8 cellular contexts compared by ENCODE assay signal in genomic region chr12:68240975-68241374, GRCh38. TPM values are rescaled to one million over a fixed set of nuclear protein-coding genes. Genes with fewer than 3 reads are reported as not detected.
DNase-seq lines count a peak whose midpoint lies in the region; ATAC-seq, FAIRE-seq and TF ChIP-seq lines count a peak whose summit lies in the region.

No MANE protein-coding gene starts in this region.

- H3K9me3 Mint-ChIP-seq in astrocyte (ENCODE audit: unreplicated experiment), result no peaks in the 10 kb centered on the region
- peaks cover 2% of the 10 kb centered on the region for H3K9me3 Mint-ChIP-seq in nephron

- peak in 2 of 3 donors; percentile 61 to 71 for DNase-seq in Peyer's patch
- no peak for DNase-seq in astrocyte (ENCODE audit: low read depth)
- DNase-seq in kidney glomerular epithelial cell (lab: John Stamatoyannopoulos, UW), result no peak
- DNase-seq in DMS79 treated with DMSO at 0.1 percent for 48 hours (lab: John Stamatoyannopoulos, UW), result no peak
- no peak for DNase-seq in effector CD4-positive, alpha-beta T cell

- peak overlapping the region; percentile 12 for H3K4me2 ChIP-seq in astrocyte (ENCODE audit: low read length)

- TF ChIP-seq POLR2A in Peyer's patch (IDR thresholded peaks at IDR 0.05), result no peak

- FAIRE-seq in astrocyte (lab: Jason Lieb, UNC), result no peak

- no peaks in the 10 kb centered on the region for H3K36me3 Mint-ChIP-seq in astrocyte (ENCODE audit: low read depth, unreplicated experiment)
- H3K36me3 Mint-ChIP-seq in nephron (ENCODE audit: low read depth), result no peaks in the 10 kb centered on the region

- no peak for TF ChIP-seq CTCF in Peyer's patch (IDR thresholded peaks at IDR 0.05)
- no peak for TF ChIP-seq CTCF in astrocyte (IDR thresholded peaks at IDR 0.05; ENCODE audit: insufficient read depth, low read depth, low read length)
- TF ChIP-seq CTCF in nephron (IDR thresholded peaks at IDR 0.05; ENCODE audit: unreplicated experiment in 3 of 3), result no peak

- H3K27me3 Mint-ChIP-seq in astrocyte (ENCODE audit: low read depth, unreplicated experiment) (peaks cover 1% of the 10 kb centered on the region), nephron (ENCODE audit: low read depth) (no peaks in the 10 kb centered on the region)

- H3K9me3 ChIP-seq in Peyer's patch (no peaks in the 10 kb centered on the region), astrocyte (ENCODE audit: insufficient read depth, low read depth, low read length) (no peaks in the 10 kb centered on the region)

- H3K4me1 ChIP-seq in Peyer's patch (peaks cover 0 to 11% (median 3%) of the 10 kb centered on the region in 4 donors), astrocyte (ENCODE audit: insufficient read depth, low read length) (peaks cover 36% of the 10 kb centered on the region)

- no peaks in the 10 kb centered on the region for H4K20me1 ChIP-seq in astrocyte (ENCODE audit: insufficient read depth, low read length)

- H3K4me3 ChIP-seq in Peyer's patch (peak overlapping the region in 1 of 4 donors; percentile 1), astrocyte (ENCODE audit: insufficient read depth, low read depth, low read length) (no peak overlapping the region)

- H3K27me3 ChIP-seq in Peyer's patch (no peaks in the 10 kb centered on the region), astrocyte (ENCODE audit: insufficient read depth, low read length) (no peaks in the 10 kb centered on the region)

- no peaks in the 10 kb centered on the region for H3K79me2 ChIP-seq in astrocyte (ENCODE audit: insufficient read depth, low read length)

- H3K27ac Mint-ChIP-seq in astrocyte (ENCODE audit: unreplicated experiment), result no peak overlapping the region
- peak overlapping the region; percentile 76 to 94 (median 93) for H3K27ac Mint-ChIP-seq in nephron

- H3K4me1 Mint-ChIP-seq in astrocyte (ENCODE audit: low read depth, unreplicated experiment), result peaks cover 25% of the 10 kb centered on the region
- peaks cover 73% of the 10 kb centered on the region for H3K4me1 Mint-ChIP-seq in nephron

- H2AFZ ChIP-seq in astrocyte (ENCODE audit: low read depth, low read length), result no peak overlapping the region

- H3K9ac ChIP-seq in astrocyte (ENCODE audit: low read length), result no peak overlapping the region

- ATAC-seq in GM18517 (IDR thresholded peaks at IDR 0.05; ENCODE audit: unreplicated experiment), result peak; percentile 98
- peak; percentile 98 for ATAC-seq in HG02852 (IDR thresholded peaks at IDR 0.05; ENCODE audit: unreplicated experiment)

- H3K4me3 Mint-ChIP-seq in astrocyte (ENCODE audit: unreplicated experiment) (no peak overlapping the region), nephron (peak overlapping the region in 2 of 3 experiments; percentile 40 to 49)

- H3K36me3 ChIP-seq in Peyer's patch, result no peaks in the 10 kb centered on the region
- H3K36me3 ChIP-seq in astrocyte (ENCODE audit: insufficient read depth, low read length), result no peaks in the 10 kb centered on the region

- H3K27ac ChIP-seq in Peyer's patch (peak overlapping the region; percentile 34 to 59 (median 46)), astrocyte (ENCODE audit: low read depth, low read length) (no peak overlapping the region)

RNA-seq across cellular contexts. Expression of gene IL22, which starts 12.4 kb away (rescaled TPM):
- total RNA-seq in Peyer's patch (not detected), astrocyte (not detected in 2 replicates)

RNA-seq across cellular contexts. Expression of gene IL26, which starts 15.4 kb away (rescaled TPM):
- total RNA-seq in Peyer's patch (not detected), astrocyte (not detected in 2 replicates)

Comparison
In these comparisons a context has a peak if more than half of its experiments do, and no peak if none do; other contexts are left out.
1. DNase-seq: peak in Peyer's patch (2 of 3); none in astrocyte (single experiment), kidney glomerular epithelial cell (single experiment), DMS79 treated with DMSO at 0.1 percent for 48 hours (single experiment) and effector CD4-positive, alpha-beta T cell (single experiment).